19 cellular contexts compared by ENCODE assay signal in genomic region chr11:65159005-65159404, GRCh38.
A peak's percentile ranks its signal among the peaks of the same experiment; 100 is the strongest.
DNase-seq lines count a peak whose midpoint lies in the region; ATAC-seq, FAIRE-seq and TF ChIP-seq lines count a peak whose summit lies in the region.
"Had no signal": no experiment of that assay in that cellular context is flagged by ENCODE, and none has a peak within 500 bp of the region (broad histone marks: within the 10 kb centered on the region; RNA-seq: fewer than 3 reads in every experiment).

No MANE protein-coding gene starts in this region.

- FAIRE-seq in GM18507 (lab: Jason Lieb, UNC), result peak; percentile 78

- ATAC-seq in GM21390 (IDR thresholded peaks at IDR 0.05; ENCODE audit: unreplicated experiment), result peak; percentile 75
- peak; percentile 71 for ATAC-seq in HG03060 (IDR thresholded peaks at IDR 0.05; ENCODE audit: low read depth, unreplicated experiment)
- ATAC-seq: HCT116, psoas muscle had no signal

- H3K36me3 ChIP-seq in SU-DHL-6 (ENCODE audit: low read length), result no peaks in the 10 kb centered on the region
- H3K36me3 ChIP-seq: thoracic aorta had no signal

- H3K36me3 Mint-ChIP-seq in T-helper 2 cell treated with Interferon-gamma antibody and Interleukin-4, amounts not matched to agents 5 μg/mL and 100 μg/mL, for 36 hours (ENCODE audit: low read depth), result no peaks in the 10 kb centered on the region
- H3K36me3 Mint-ChIP-seq: activated naive CD4-positive, alpha-beta T cell treated with anti-CD3 and anti-CD28 coated beads, Interleukin-2, amount 50 U/mL, for 24 hours had no signal

- TF ChIP-seq CTCF in SU-DHL-6 (IDR thresholded peaks at IDR 0.05; ENCODE audit: insufficient read depth, low read length, poor library complexity, severe bottlenecking), result no peak

- no peak overlapping the region for H3K4me3 ChIP-seq in SU-DHL-6 (ENCODE audit: insufficient read depth, low read length, poor library complexity, severe bottlenecking)
- H3K4me3 ChIP-seq: coronary artery, psoas muscle, thoracic aorta had no signal

- H3K27ac Mint-ChIP-seq in T-helper 2 cell treated with Interferon-gamma antibody and Interleukin-4, amounts not matched to agents 5 μg/mL and 100 μg/mL, for 36 hours, result no peak overlapping the region
- H3K27ac Mint-ChIP-seq: activated naive CD4-positive, alpha-beta T cell treated with anti-CD3 and anti-CD28 coated beads, Interleukin-2, amount 50 U/mL, for 24 hours had no signal

- no peak overlapping the region for H3K4me3 Mint-ChIP-seq in T-helper 2 cell treated with Interferon-gamma antibody and Interleukin-4, amounts not matched to agents 5 μg/mL and 100 μg/mL, for 36 hours
- H3K4me3 Mint-ChIP-seq: activated naive CD4-positive, alpha-beta T cell treated with anti-CD3 and anti-CD28 coated beads, Interleukin-2, amount 50 U/mL, for 24 hours had no signal

- no peaks in the 10 kb centered on the region for H3K9me3 Mint-ChIP-seq in T-helper 2 cell treated with Interferon-gamma antibody and Interleukin-4, amounts not matched to agents 5 μg/mL and 100 μg/mL, for 36 hours
- H3K9me3 Mint-ChIP-seq: activated naive CD4-positive, alpha-beta T cell treated with anti-CD3 and anti-CD28 coated beads, Interleukin-2, amount 50 U/mL, for 24 hours had no signal

- no peaks in the 10 kb centered on the region for H3K9me3 ChIP-seq in SU-DHL-6 (ENCODE audit: insufficient read depth, low read length)
- H3K9me3 ChIP-seq: psoas muscle, thoracic aorta had no signal

- no peak for DNase-seq in GM18507 (ENCODE audit: extremely low spot score, insufficient read length, low read depth)
- DNase-seq in caudate nucleus (lab: John Stamatoyannopoulos, UW), result no peak
- no peak for DNase-seq in T-helper 2 cell treated with Interferon-gamma antibody and Interleukin-4, amounts not matched to agents 5 μg/mL and 100 μg/mL, for 36 hours (ENCODE audit: low spot score)
- DNase-seq in RPMI8226, result no peak
- DNase-seq in activated CD8-positive, alpha-beta memory T cell treated with anti-CD3 and anti-CD28 coated beads, Interleukin-2, amount 50 U/mL, for 48 hours, result no peak
- DNase-seq: foreskin melanocyte, midbrain, NCI-H1105, psoas muscle, SW 1271 had no signal

- no peaks in the 10 kb centered on the region for H3F3A ChIP-seq in SU-DHL-6 (ENCODE audit: insufficient read depth)

- H3K4me1 Mint-ChIP-seq in T-helper 2 cell treated with Interferon-gamma antibody and Interleukin-4, amounts not matched to agents 5 μg/mL and 100 μg/mL, for 36 hours (ENCODE audit: low read depth), result no peaks in the 10 kb centered on the region
- H3K4me1 Mint-ChIP-seq: activated naive CD4-positive, alpha-beta T cell treated with anti-CD3 and anti-CD28 coated beads, Interleukin-2, amount 50 U/mL, for 24 hours had no signal

- H3K9me2 ChIP-seq in SU-DHL-6 (replicated peaks; ENCODE audit: insufficient read depth, low read length), result no peaks in the 10 kb centered on the region

- peak overlapping the region; percentile 11 for H3K4me2 ChIP-seq in SU-DHL-6 (ENCODE audit: low read depth, low read length, poor library complexity, severe bottlenecking)
- H3K4me2 ChIP-seq: KMS-11 had no signal

- H3K27ac ChIP-seq in SU-DHL-6 (ENCODE audit: low read depth, low read length) (no peak overlapping the region), caudate nucleus (ENCODE audit: low read depth, low read length) (no peak overlapping the region)
- H3K27ac ChIP-seq: coronary artery, KMS-11, psoas muscle, RWPE1, thoracic aorta had no signal

- H3K27me3 ChIP-seq in SU-DHL-6 (ENCODE audit: low read length), result no peaks in the 10 kb centered on the region

- H4K20me1 ChIP-seq in SU-DHL-6 (ENCODE audit: low read depth, low read length), result no peaks in the 10 kb centered on the region

- H3K27me3 Mint-ChIP-seq in T-helper 2 cell treated with Interferon-gamma antibody and Interleukin-4, amounts not matched to agents 5 μg/mL and 100 μg/mL, for 36 hours (ENCODE audit: low read depth), result peaks cover 2% of the 10 kb centered on the region
- H3K27me3 Mint-ChIP-seq: activated naive CD4-positive, alpha-beta T cell treated with anti-CD3 and anti-CD28 coated beads, Interleukin-2, amount 50 U/mL, for 24 hours had no signal

- H2AFZ ChIP-seq in SU-DHL-6 (ENCODE audit: low read depth, low read length, severe bottlenecking), result peak overlapping the region; percentile 15

- no peaks in the 10 kb centered on the region for H3K79me2 ChIP-seq in SU-DHL-6 (ENCODE audit: insufficient read depth, low read length)

- no peak overlapping the region for H3K9ac ChIP-seq in SU-DHL-6 (ENCODE audit: low read length)
- H3K9ac ChIP-seq: KMS-11 had no signal
